9 cellular contexts compared by ENCODE assay signal in genomic region chr16:70253291-70254094, GRCh38. TPM values are rescaled to one million over a fixed set of nuclear protein-coding genes. Genes with fewer than 3 reads are reported as not detected.
DNase-seq lines count a peak whose midpoint lies in the region; ATAC-seq and TF ChIP-seq lines count a peak whose summit lies in the region.
"Had no signal": no experiment of that assay in that cellular context is flagged by ENCODE, and none has a peak within 500 bp of the region (broad histone marks: within the 10 kb centered on the region; RNA-seq: fewer than 3 reads in every experiment).

No MANE protein-coding gene starts in this region.

- H3F3A ChIP-seq in DOHH2 (ENCODE audit: control insufficient read depth, insufficient read depth): peaks cover 4% of the 10 kb centered on the region

- H3K36me3 ChIP-seq in DOHH2 (ENCODE audit: control insufficient read depth, low read length): peaks cover 77% of the 10 kb centered on the region

- H3K27me3 ChIP-seq in DOHH2 (ENCODE audit: control insufficient read depth, low read length): no peaks in the 10 kb centered on the region

- no peak overlapping the region for H3K27ac ChIP-seq in DOHH2 (ENCODE audit: low read depth, low read length)

- peaks cover 48% of the 10 kb centered on the region for H3K36me3 Mint-ChIP-seq in activated CD8-positive, alpha-beta memory T cell treated with anti-CD3 and anti-CD28 coated beads, Interleukin-2, amount 10 ng/mL, durations not matched to agents 7 days and 5 days
- H3K36me3 Mint-ChIP-seq in glutamatergic neuron (ENCODE audit: unreplicated experiment): no peaks in the 10 kb centered on the region

- peaks cover 5% of the 10 kb centered on the region for H4K20me1 ChIP-seq in DOHH2 (ENCODE audit: control insufficient read depth, insufficient read depth, low read depth, low read length)

- H3K27ac Mint-ChIP-seq in activated CD8-positive, alpha-beta memory T cell treated with anti-CD3 and anti-CD28 coated beads, Interleukin-2, amount 10 ng/mL, durations not matched to agents 7 days and 5 days: peak overlapping the region; percentile 0
- H3K27ac Mint-ChIP-seq in glutamatergic neuron (ENCODE audit: unreplicated experiment): no peak overlapping the region
- H3K27ac Mint-ChIP-seq: T-helper 1 cell treated with Interleukin-12 subunit alpha and Interleukin-12 subunit beta and Interleukin-4 antibody, amounts not matched to agents 30 μg/mL and 1 μg/mL, for 36 hours had no signal

- no peaks in the 10 kb centered on the region for H3K27me3 Mint-ChIP-seq in activated CD8-positive, alpha-beta memory T cell treated with anti-CD3 and anti-CD28 coated beads, Interleukin-2, amount 10 ng/mL, durations not matched to agents 7 days and 5 days
- peaks cover 5% of the 10 kb centered on the region for H3K27me3 Mint-ChIP-seq in glutamatergic neuron (ENCODE audit: unreplicated experiment)

- peaks cover 8% of the 10 kb centered on the region for H3K4me1 ChIP-seq in DOHH2 (ENCODE audit: control insufficient read depth, low read length)

- H3K4me2 ChIP-seq in DOHH2 (ENCODE audit: low read length): no peak overlapping the region

- H3K4me3 Mint-ChIP-seq in activated CD8-positive, alpha-beta memory T cell treated with anti-CD3 and anti-CD28 coated beads, Interleukin-2, amount 10 ng/mL, durations not matched to agents 7 days and 5 days: no peak overlapping the region
- no peak overlapping the region for H3K4me3 Mint-ChIP-seq in glutamatergic neuron (ENCODE audit: unreplicated experiment)
- H3K4me3 Mint-ChIP-seq: T-helper 1 cell treated with Interleukin-12 subunit alpha and Interleukin-12 subunit beta and Interleukin-4 antibody, amounts not matched to agents 30 μg/mL and 1 μg/mL, for 36 hours had no signal

- no peak for ATAC-seq in activated CD8-positive, alpha-beta memory T cell treated with anti-CD3 and anti-CD28 coated beads, Interleukin-2, amount 10 ng/mL, durations not matched to agents 7 days and 5 days
- ATAC-seq in GM21423 (IDR thresholded peaks at IDR 0.05; ENCODE audit: unreplicated experiment) (no peak), HG02623 (IDR thresholded peaks at IDR 0.05; ENCODE audit: unreplicated experiment) (no peak), GM18909 (IDR thresholded peaks at IDR 0.05; ENCODE audit: poor library complexity, unreplicated experiment) (no peak)

- H3K9me3 Mint-ChIP-seq in activated CD8-positive, alpha-beta memory T cell treated with anti-CD3 and anti-CD28 coated beads, Interleukin-2, amount 10 ng/mL, durations not matched to agents 7 days and 5 days (ENCODE audit: low read depth): no peaks in the 10 kb centered on the region
- H3K9me3 Mint-ChIP-seq in glutamatergic neuron (ENCODE audit: unreplicated experiment): peaks cover 11% of the 10 kb centered on the region
- H3K9me3 Mint-ChIP-seq: T-helper 1 cell treated with Interleukin-12 subunit alpha and Interleukin-12 subunit beta and Interleukin-4 antibody, amounts not matched to agents 30 μg/mL and 1 μg/mL, for 36 hours had no signal

- peak; percentile 57 for DNase-seq in HuH-7.5 (ENCODE audit: low spot score)
- DNase-seq in activated CD8-positive, alpha-beta memory T cell treated with anti-CD3 and anti-CD28 coated beads, Interleukin-2, amount 10 ng/mL, durations not matched to agents 7 days and 5 days: peak; percentile 56
- DNase-seq in glutamatergic neuron: peak; percentile 63
- DNase-seq in stimulated activated CD4-positive, alpha-beta T cell treated with anti-CD3 and anti-CD28 coated beads, Interleukin-4, amount 100 ng/mL, for 4 hours: peak; percentile 3 to 22

- peaks cover 28% of the 10 kb centered on the region for H3K79me2 ChIP-seq in DOHH2 (ENCODE audit: control insufficient read depth, low read length)

- H3K9me3 ChIP-seq in DOHH2 (ENCODE audit: control insufficient read depth, insufficient read depth, low read length): no peaks in the 10 kb centered on the region

- peaks cover 25% of the 10 kb centered on the region for H3K4me1 Mint-ChIP-seq in activated CD8-positive, alpha-beta memory T cell treated with anti-CD3 and anti-CD28 coated beads, Interleukin-2, amount 10 ng/mL, durations not matched to agents 7 days and 5 days
- H3K4me1 Mint-ChIP-seq in glutamatergic neuron (ENCODE audit: low read depth, unreplicated experiment): peaks cover 3% of the 10 kb centered on the region

- H3K9me2 ChIP-seq in DOHH2 (replicated peaks; ENCODE audit: control insufficient read depth, low read length): no peaks in the 10 kb centered on the region

- TF ChIP-seq CTCF in DOHH2 (IDR thresholded peaks at IDR 0.05; ENCODE audit: low read depth, low read length, poor library complexity, severe bottlenecking): peak; percentile 73
- TF ChIP-seq CTCF in glutamatergic neuron (IDR thresholded peaks at IDR 0.05; ENCODE audit: partially characterized antibody, unreplicated experiment): peak; percentile 75

- no peak overlapping the region for H3K4me3 ChIP-seq in DOHH2 (ENCODE audit: low read length)

- CTCF ChIA-PET in activated CD8-positive, alpha-beta memory T cell treated with anti-CD3 and anti-CD28 coated beads, Interleukin-2, amount 10 ng/mL, durations not matched to agents 7 days and 5 days (lab: Charles Lee): interaction anchor here (1.0 to 4.5 kb wide), 9 partner anchors 10 to 303 kb away, joined by 3 to 26 read pairs (median 5); no protein-coding TSS in a partner anchor

RNA-seq across cellular contexts. Expression of gene EXOSC6, which starts 1.8 kb away (rescaled TPM):
- total RNA-seq in activated CD8-positive, alpha-beta memory T cell treated with anti-CD3 and anti-CD28 coated beads, Interleukin-2, amount 10 ng/mL, durations not matched to agents 7 days and 5 days: 10 to 100 TPM; 32.2 to 33.5 TPM
- 62.8 TPM for total RNA-seq in glutamatergic neuron (ENCODE audit: unreplicated experiment)

RNA-seq across cellular contexts. Expression of gene AARS1, which starts 35.8 kb away (rescaled TPM):
- total RNA-seq in activated CD8-positive, alpha-beta memory T cell treated with anti-CD3 and anti-CD28 coated beads, Interleukin-2, amount 10 ng/mL, durations not matched to agents 7 days and 5 days: 100 to 1,000 TPM; 117 to 147 TPM
- 179 TPM for total RNA-seq in glutamatergic neuron (ENCODE audit: unreplicated experiment)

RNA-seq across cellular contexts. Expression of gene DDX19B, which starts 45.5 kb away (rescaled TPM):
- total RNA-seq in activated CD8-positive, alpha-beta memory T cell treated with anti-CD3 and anti-CD28 coated beads, Interleukin-2, amount 10 ng/mL, durations not matched to agents 7 days and 5 days: 10 to 100 TPM; 32.9 to 34.8 TPM
- 50.4 TPM for total RNA-seq in glutamatergic neuron (ENCODE audit: unreplicated experiment)

Comparison
In these comparisons a context has a peak if more than half of its experiments do, and no peak if none do; other contexts are left out.
1. DNase-seq: peak in every context shown above with its lines; median percentile 63 in glutamatergic neuron; 57 in HuH-7.5; 56 in activated CD8-positive, alpha-beta memory T cell treated with anti-CD3 and anti-CD28 coated beads, Interleukin-2, amount 10 ng/mL, durations not matched to agents 7 days and 5 days; 12 in stimulated activated CD4-positive, alpha-beta T cell treated with anti-CD3 and anti-CD28 coated beads, Interleukin-4, amount 100 ng/mL, for 4 hours.